In the genomic region with DNA sequence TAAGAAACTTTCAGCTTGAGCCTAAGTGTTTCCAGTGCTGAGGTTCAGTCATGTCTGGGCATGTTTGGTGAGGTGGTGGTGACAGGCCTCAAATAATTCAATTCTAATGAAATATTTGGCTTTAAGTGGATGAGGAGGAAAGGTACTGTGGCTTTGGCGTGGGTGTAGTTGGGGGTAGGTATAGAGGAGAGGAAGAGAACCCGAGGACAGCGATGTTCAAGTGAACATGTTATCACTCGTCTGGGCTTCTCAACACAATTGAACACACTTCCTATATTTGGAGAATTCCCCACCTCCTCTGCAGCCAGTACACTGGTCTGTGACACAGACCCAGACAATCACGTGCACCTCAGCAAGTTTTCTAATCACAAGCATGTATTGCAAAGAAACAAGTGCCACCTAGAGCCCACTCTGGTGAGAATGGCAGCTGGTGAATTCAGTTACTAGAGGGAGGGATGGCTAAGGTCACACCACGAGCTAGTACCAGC, we compare ENCODE assay signal across 8 cellular contexts. TPM values are rescaled to one million over a fixed set of nuclear protein-coding genes. Genes with fewer than 3 reads are reported as not detected.
DNase-seq lines count a peak whose midpoint lies in the region; ATAC-seq and FAIRE-seq lines count a peak whose summit lies in the region.

No MANE protein-coding gene starts in this region.

- H3K4me1 Mint-ChIP-seq in activated CD4-positive, alpha-beta T cell treated with anti-CD3 and anti-CD28 coated beads, Interleukin-2, amount 10 ng/mL, durations not matched to agents 24 days and 14 days = peaks cover 35% of the 10 kb centered on the region
- H3K4me1 Mint-ChIP-seq in naive B cell (peaks cover 17 to 43% (median 20%) of the 10 kb centered on the region in 3 donors), immature natural killer cell (peaks cover 12 to 26% of the 10 kb centered on the region in 2 donors)

- H3K4me3 Mint-ChIP-seq in activated CD4-positive, alpha-beta T cell treated with anti-CD3 and anti-CD28 coated beads, Interleukin-2, amount 10 ng/mL, durations not matched to agents 24 days and 14 days = no peak overlapping the region
- peak overlapping the region in 1 of 8 donors; percentile 10 for H3K4me3 Mint-ChIP-seq in naive B cell
- H3K4me3 Mint-ChIP-seq in immature natural killer cell = no peak overlapping the region

- DNase-seq in EL (peak; percentile 3), GM19239 (ENCODE audit: insufficient read length, low spot score) (peak; percentile 1), naive B cell (peak; percentile 59), immature natural killer cell (no peak), T1000 (lab: John Stamatoyannopoulos, UW) (no peak), hepatic stellate cell (ENCODE audit: low spot score) (no peak)
- peak; percentile 59 for DNase-seq in activated CD4-positive, alpha-beta T cell treated with anti-CD3 and anti-CD28 coated beads, Interleukin-2, amount 10 ng/mL, durations not matched to agents 24 days and 14 days

- intact Hi-C loops in activated CD4-positive, alpha-beta T cell treated with anti-CD3 and anti-CD28 coated beads, Interleukin-2, amount 10 ng/mL, durations not matched to agents 24 days and 14 days (cut with micrococcal nuclease) = loop anchor here (5.0 kb wide), 2 partner anchors 135 to 685 kb away; no protein-coding TSS in a partner anchor

- H3K9me3 Mint-ChIP-seq in activated CD4-positive, alpha-beta T cell treated with anti-CD3 and anti-CD28 coated beads, Interleukin-2, amount 10 ng/mL, durations not matched to agents 24 days and 14 days = peaks cover 3% of the 10 kb centered on the region
- H3K9me3 Mint-ChIP-seq in naive B cell (no peaks in the 10 kb centered on the region), immature natural killer cell (no peaks in the 10 kb centered on the region)

- H3K36me3 Mint-ChIP-seq in activated CD4-positive, alpha-beta T cell treated with anti-CD3 and anti-CD28 coated beads, Interleukin-2, amount 10 ng/mL, durations not matched to agents 24 days and 14 days (ENCODE audit: low read depth) = peaks cover 2% of the 10 kb centered on the region
- H3K36me3 Mint-ChIP-seq in naive B cell (no peaks in the 10 kb centered on the region), immature natural killer cell (peaks cover 0 to 4% (median 0%) of the 10 kb centered on the region in 3 donors)

- peak; percentile 76 for FAIRE-seq in GM19239 (lab: Jason Lieb, UNC)

- ATAC-seq in HG03175 (IDR thresholded peaks at IDR 0.05; ENCODE audit: unreplicated experiment) (peak; percentile 71), naive B cell (ENCODE audit: low read depth in 2 of 2) (peak; percentile 93 to 95)

- peak overlapping the region; percentile 85 for H3K27ac Mint-ChIP-seq in activated CD4-positive, alpha-beta T cell treated with anti-CD3 and anti-CD28 coated beads, Interleukin-2, amount 10 ng/mL, durations not matched to agents 24 days and 14 days
- H3K27ac Mint-ChIP-seq in naive B cell (peak overlapping the region; percentile 26 to 95 (median 73)), immature natural killer cell (peak overlapping the region in 3 of 6 donors; percentile 36 to 68 (median 53))

- H3K27me3 Mint-ChIP-seq in activated CD4-positive, alpha-beta T cell treated with anti-CD3 and anti-CD28 coated beads, Interleukin-2, amount 10 ng/mL, durations not matched to agents 24 days and 14 days = no peaks in the 10 kb centered on the region
- H3K27me3 Mint-ChIP-seq in naive B cell = no peaks in the 10 kb centered on the region
- H3K27me3 Mint-ChIP-seq in immature natural killer cell (ENCODE audit: low read depth in 3 of 3) = peaks cover 0 to 3% (median 1%) of the 10 kb centered on the region in 3 donors

RNA-seq across cellular contexts. Expression of a gene that starts 53.0 kb away (rescaled TPM):
- total RNA-seq in activated CD4-positive, alpha-beta T cell treated with anti-CD3 and anti-CD28 coated beads, Interleukin-2, amount 10 ng/mL, durations not matched to agents 24 days and 14 days = not detected in 2 replicates
- polyA plus RNA-seq in naive B cell (ENCODE audit: low read depth in 6 of 6) (10 to 100 TPM in 4 of 6 donors, 1 to 10 TPM in 2; 7.0 to 22.1 (median 12.0) TPM), immature natural killer cell (1 to 10 TPM; 1.7 to 5.8 (median 2.2) TPM)

Comparison
In these comparisons a context has a peak if more than half of its experiments do, and no peak if none do; other contexts are left out.
1. DNase-seq: peak in EL (single experiment), GM19239 (single experiment), activated CD4-positive, alpha-beta T cell treated with anti-CD3 and anti-CD28 coated beads, Interleukin-2, amount 10 ng/mL, durations not matched to agents 24 days and 14 days (single experiment) and naive B cell (single experiment); none in immature natural killer cell (0 of 3), T1000 (single experiment) and hepatic stellate cell (single experiment).